8 cellular contexts compared by ENCODE assay signal in the genomic region with DNA sequence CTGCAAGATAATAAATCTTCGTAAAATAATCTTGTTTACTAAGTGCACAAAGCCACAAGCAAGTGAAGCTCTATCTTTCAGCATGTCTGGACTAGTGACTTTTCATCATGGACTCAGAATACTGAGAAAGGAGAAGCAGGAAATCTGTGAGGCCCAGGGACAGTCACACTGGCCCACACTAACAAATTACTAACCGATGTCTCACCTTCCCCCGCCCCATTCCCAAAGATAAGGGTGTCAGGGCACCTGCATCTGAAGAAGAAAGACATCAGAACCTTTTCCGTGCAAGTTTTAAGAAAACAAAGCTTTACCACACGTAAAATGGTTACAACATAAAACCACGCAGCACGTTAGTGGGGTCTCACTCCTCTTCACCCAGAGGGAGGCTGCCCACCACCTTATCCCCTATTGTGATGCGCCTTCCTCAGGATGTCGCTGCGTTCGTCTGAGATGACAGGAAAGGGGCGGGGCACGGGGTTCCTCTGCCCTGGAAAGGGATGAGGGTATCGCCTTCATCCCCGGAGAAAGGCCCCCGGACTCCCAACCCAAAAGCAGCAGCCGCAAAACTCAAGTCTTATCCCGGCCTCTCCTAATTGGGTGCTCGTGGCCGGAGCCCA. TPM values are rescaled to one million over a fixed set of nuclear protein-coding genes. Genes with fewer than 3 reads are reported as not detected.
A peak's percentile ranks its signal among the peaks of the same experiment; 100 is the strongest.
DNase-seq lines count a peak whose midpoint lies in the region; ATAC-seq, FAIRE-seq and TF ChIP-seq lines count a peak whose summit lies in the region.

No MANE protein-coding gene starts in this region.

- 0% methylated on average over 14 of the region's 20 CpGs for WGBS in HepG2 (ENCODE audit: low lambda C conversion rate)

- TF ChIP-seq POLR2A in HepG2 (IDR thresholded peaks at IDR 0.05; ENCODE audit: insufficient read depth in 1 of 2, low read depth in 2 of 2, low read length in 2 of 2), result no peak

- DNase-seq in NCI-H524 (lab: John Stamatoyannopoulos, UW), result peak; percentile 34 to 61
- no peak for DNase-seq in NCI-H524 treated with DMSO at 0.1 percent for 48 hours (lab: John Stamatoyannopoulos, UW)
- DNase-seq in NCI-H1930 (lab: John Stamatoyannopoulos, UW), result peak; percentile 65 to 71
- DNase-seq in activated CD4-positive, CD25-positive, alpha-beta regulatory T cell treated with anti-CD3 and anti-CD28 coated beads, Interleukin-2, amount 50 U/mL, for 16 hours (ENCODE audit: low read depth, low spot score), result peak; percentile 30
- DNase-seq in chondrocyte (ENCODE audit: low spot score), result no peak
- peak; percentile 31 for DNase-seq in HepG2 (ENCODE audit: low spot score)
- DNase-seq in stimulated activated CD4-positive, alpha-beta T cell treated with anti-CD3 and anti-CD28 coated beads, Interleukin-4, amount 100 ng/mL, for 4 hours, result peak; percentile 44 to 50

- H3K9me3 Mint-ChIP-seq in chondrocyte (ENCODE audit: low read depth), result no peaks in the 10 kb centered on the region

- H3K27me3 ChIP-seq in HepG2 (ENCODE audit: control insufficient read depth in 1 of 2, insufficient read depth in 2 of 2, low read length in 2 of 2), result no peaks in the 10 kb centered on the region; a peak in 1 of 5 replicates

- no peaks in the 10 kb centered on the region for H4K20me1 ChIP-seq in HepG2 (ENCODE audit: insufficient read depth, low read length)

- peak overlapping the region; percentile 86 for H3K9ac ChIP-seq in HepG2 (ENCODE audit: insufficient read depth, low read depth, low read length)

- no peak for FAIRE-seq in HepG2 (lab: Jason Lieb, UNC)

- no peaks in the 10 kb centered on the region for H3K9me3 ChIP-seq in HepG2 (ENCODE audit: low read length)

- peak overlapping the region; percentile 84 for H3K4me2 ChIP-seq in HepG2 (ENCODE audit: low read depth, low read length)

- H3K79me2 ChIP-seq in HepG2 (ENCODE audit: insufficient read depth, low read length), result peaks cover 25% of the 10 kb centered on the region

- POLR2A ChIA-PET in HepG2 (lab: Yijun Ruan, JAX), result interaction anchor here (0.6 to 2.0 kb wide), 9 partner anchors 8 to 1086 kb away, joined by 3 to 12 read pairs (median 4); no protein-coding TSS in a partner anchor

- peak overlapping the region; percentile 75 for H3K27ac ChIP-seq in HepG2 (ENCODE audit: extremely low read length, insufficient read depth, low read length)

- H3K4me1 Mint-ChIP-seq in chondrocyte (ENCODE audit: low read depth), result peaks cover 37% of the 10 kb centered on the region

- TF ChIP-seq EP300 in HepG2 (IDR thresholded peaks at IDR 0.05; ENCODE audit: low read depth in 2 of 2, low read length in 2 of 2) (no peak), HepG2 (CRISPR knock-in tag; IDR thresholded peaks at IDR 0.05; ENCODE audit: borderline replicate concordance) (no peak)

- H3K4me3 ChIP-seq in HepG2 (replicated peaks in 1 of 3; ENCODE audit: insufficient read depth in 1 of 3, low read depth in 2 of 3, low read length in 3 of 3), result peak overlapping the region; percentile 82 to 88 (median 84)

- no peak for TF ChIP-seq RAD21 in HepG2 (CRISPR knock-in tag; IDR thresholded peaks at IDR 0.05)

- in situ Hi-C loops in HepG2 (cut with HindIII; ENCODE audit: extremely low pct_ligation_motif_present, low pct_unique_long_range_greater_than_20kb), result no loop called here

- H3K27me3 Mint-ChIP-seq in chondrocyte (ENCODE audit: low read depth), result no peaks in the 10 kb centered on the region

- no peaks in the 10 kb centered on the region for H3K36me3 ChIP-seq in HepG2 (replicated peaks in 1 of 2; ENCODE audit: control insufficient read depth in 1 of 2, insufficient read depth in 2 of 2, low read length in 2 of 2)

- ATAC-seq in HG02870 (IDR thresholded peaks at IDR 0.05; ENCODE audit: unreplicated experiment), result peak; percentile 48
- peak; percentile 77 for ATAC-seq in HepG2

- no peaks in the 10 kb centered on the region for H3K36me3 Mint-ChIP-seq in chondrocyte (ENCODE audit: low read depth)

- peak overlapping the region; percentile 98 for H3K4me3 Mint-ChIP-seq in chondrocyte (ENCODE audit: unreplicated experiment)

- intact Hi-C loops in HepG2 (cut with micrococcal nuclease; ENCODE audit: unreplicated experiment), result loop anchor here (10.0 kb wide), 1 partner anchor 248 kb away; no protein-coding TSS in a partner anchor

- peaks cover 20% of the 10 kb centered on the region for H3K4me1 ChIP-seq in HepG2 (ENCODE audit: insufficient read depth, low read length)

- H2AFZ ChIP-seq in HepG2 (ENCODE audit: low read length), result no peak overlapping the region

- peak overlapping the region; percentile 99 for H3K27ac Mint-ChIP-seq in chondrocyte (ENCODE audit: unreplicated experiment)

- no TSS peak for BruUV-seq in HepG2 (replicated peaks; lab: Mats Ljungman, UMichigan)

- CTCF ChIA-PET in HepG2 (lab: Yijun Ruan, JAX; ENCODE audit: low intra/inter-chr PET ratio, low total read pairs), result no interaction called here

- TF ChIP-seq CTCF in chondrocyte (IDR thresholded peaks at IDR 0.05), result no peak
- TF ChIP-seq CTCF in HepG2 (CRISPR knock-in tag; IDR thresholded peaks at IDR 0.05), result peak; percentile 25; the same call in 1 of the 2 replicates

TF ChIP-seq in HepG2, 621 proteins besides CTCF, POLR2A, EP300 and RAD21 (continues in another document):
- TF ChIP-seq HNRNPH1 (optimal IDR thresholded peaks at IDR 0.05; ENCODE audit: low read depth, low read length) (no peak), SNAPC2 (CRISPR knock-in tag; IDR thresholded peaks at IDR 0.05) (no peak), ISL2 (CRISPR knock-in tag; IDR thresholded peaks at IDR 0.05) (no peak), TP53 (CRISPR knock-in tag; conservative IDR thresholded peaks at IDR 0.05) (no peak), NR1H2 (CRISPR knock-in tag; IDR thresholded peaks at IDR 0.05; ENCODE audit: borderline replicate concordance, low read depth) (0 out of 2 replicates have a peak, but pooled peaks have one; percentile 43), MAF1 (CRISPR knock-in tag; IDR thresholded peaks at IDR 0.05; ENCODE audit: borderline replicate concordance) (no peak), ZBTB7B (CRISPR knock-in tag; IDR thresholded peaks at IDR 0.05) (peak; percentile 7; the same call in 1 of the 2 replicates), TEAD3 (CRISPR knock-in tag; optimal IDR thresholded peaks at IDR 0.05; ENCODE audit: borderline replicate concordance) (no peak), ARNT2 (CRISPR knock-in tag; IDR thresholded peaks at IDR 0.05; ENCODE audit: low read depth) (no peak), ARID2 (CRISPR knock-in tag; IDR thresholded peaks at IDR 0.05; ENCODE audit: borderline replicate concordance) (0 out of 2 replicates have a peak, but pooled peaks have one; percentile 4), FOSL2 (CRISPR knock-in tag; IDR thresholded peaks at IDR 0.05) (peak; percentile 29; the same call in 1 of the 2 replicates)

RNA-seq across cellular contexts. Expression of a gene that starts 0.6 kb away (rescaled TPM):
- total RNA-seq in chondrocyte, result 34.2 to 37.3 TPM (median 35.4 TPM) in 3 replicates
- 26.6 and 37.0 TPM in 2 replicates for total RNA-seq in HepG2 (2016; rRNA removed; fragmentation: Illumina TruSeq; extraction: Trizol)
- total RNA-seq in HepG2 (2016; cell fraction: cytosol; rRNA removed; fragmentation: Illumina TruSeq; extraction: Trizol; ENCODE audit: low read depth), result 50.4 and 58.1 TPM in 2 replicates
- total RNA-seq in HepG2 (2016; cell fraction: insoluble cytoplasmic fraction; rRNA removed; fragmentation: Illumina TruSeq; extraction: Trizol), result 25.7 and 37.4 TPM in 2 replicates
- total RNA-seq in HepG2 (2016; cell fraction: membrane; rRNA removed; fragmentation: Illumina TruSeq; extraction: Trizol), result 31.8 and 33.6 TPM in 2 replicates
- 16.6 and 16.8 TPM in 2 replicates for total RNA-seq in HepG2 (2016; cell fraction: nucleus; rRNA removed; fragmentation: Illumina TruSeq; extraction: Trizol)
- polyA plus RNA-seq in HepG2 (2011; rRNA removed), result 9.0 and 9.8 TPM in 2 replicates
- 4.9 and 7.3 TPM in 2 replicates for polyA plus RNA-seq in HepG2 (2011; cell fraction: cytosol; rRNA removed)
- 2.9 and 4.9 TPM in 2 replicates for polyA plus RNA-seq in HepG2 (2011; cell fraction: nucleus; rRNA removed)
- 8.5 and 9.6 TPM in 2 replicates for polyA plus RNA-seq in HepG2 (2012)
- 3.1 TPM in 2 replicates for polyA plus RNA-seq in HepG2 (2016; cell fraction: cytosol; fragmentation: Illumina TruSeq; extraction: Trizol; ENCODE audit: low read depth)
- 26.9 and 29.0 TPM in 2 replicates for polyA plus RNA-seq in HepG2 (2016; cell fraction: insoluble cytoplasmic fraction; fragmentation: Illumina TruSeq; extraction: Trizol; ENCODE audit: low read depth)
- 8.0 and 8.4 TPM in 2 replicates for polyA plus RNA-seq in HepG2 (2016; cell fraction: membrane; fragmentation: Illumina TruSeq; extraction: Trizol; ENCODE audit: low read depth)
- 10.4 and 10.9 TPM in 2 replicates for polyA plus RNA-seq in HepG2 (2016; cell fraction: nucleus; fragmentation: Illumina TruSeq; extraction: Trizol; ENCODE audit: insufficient read depth, low read depth)
- 18.5 and 18.6 TPM in 2 replicates for polyA minus RNA-seq in HepG2 (2011; rRNA and poly(A)+ RNA removed; ENCODE audit: low replicate concordance)
- polyA minus RNA-seq in HepG2 (2011; cell fraction: cytosol; rRNA and poly(A)+ RNA removed), result 13.4 and 16.3 TPM in 2 replicates
- polyA minus RNA-seq in HepG2 (2011; cell fraction: nucleus; rRNA and poly(A)+ RNA removed), result 27.8 and 29.5 TPM in 2 replicates

RNA-seq across cellular contexts. Expression of a gene that starts 33.4 kb away (rescaled TPM):
- not detected in 3 replicates for total RNA-seq in chondrocyte
- total RNA-seq in HepG2 (2016; rRNA removed; fragmentation: Illumina TruSeq; extraction: Trizol), result not detected in 2 replicates
- total RNA-seq in HepG2 (2016; cell fraction: cytosol; rRNA removed; fragmentation: Illumina TruSeq; extraction: Trizol; ENCODE audit: low read depth), result not detected in 2 replicates
- not detected in 2 replicates for total RNA-seq in HepG2 (2016; cell fraction: insoluble cytoplasmic fraction; rRNA removed; fragmentation: Illumina TruSeq; extraction: Trizol)
- not detected in 2 replicates for total RNA-seq in HepG2 (2016; cell fraction: membrane; rRNA removed; fragmentation: Illumina TruSeq; extraction: Trizol)
- not detected in 2 replicates for total RNA-seq in HepG2 (2016; cell fraction: nucleus; rRNA removed; fragmentation: Illumina TruSeq; extraction: Trizol)
- not detected in 2 replicates for polyA plus RNA-seq in HepG2 (2011; rRNA removed)
- not detected in 2 replicates for polyA plus RNA-seq in HepG2 (2011; cell fraction: cytosol; rRNA removed)
- polyA plus RNA-seq in HepG2 (2011; cell fraction: nucleus; rRNA removed), result not detected in 2 replicates
- polyA plus RNA-seq in HepG2 (2012), result not detected in 2 replicates
- not detected in 2 replicates for polyA plus RNA-seq in HepG2 (2016; cell fraction: cytosol; fragmentation: Illumina TruSeq; extraction: Trizol; ENCODE audit: low read depth)
- not detected in 2 replicates for polyA plus RNA-seq in HepG2 (2016; cell fraction: insoluble cytoplasmic fraction; fragmentation: Illumina TruSeq; extraction: Trizol; ENCODE audit: low read depth)
- polyA plus RNA-seq in HepG2 (2016; cell fraction: membrane; fragmentation: Illumina TruSeq; extraction: Trizol; ENCODE audit: low read depth), result not detected in 2 replicates
- polyA plus RNA-seq in HepG2 (2016; cell fraction: nucleus; fragmentation: Illumina TruSeq; extraction: Trizol; ENCODE audit: insufficient read depth, low read depth), result not detected in 2 replicates
- polyA minus RNA-seq in HepG2 (2011; rRNA and poly(A)+ RNA removed; ENCODE audit: low replicate concordance), result not detected in 2 replicates
- polyA minus RNA-seq in HepG2 (2011; cell fraction: cytosol; rRNA and poly(A)+ RNA removed), result not detected in 2 replicates
- polyA minus RNA-seq in HepG2 (2011; cell fraction: nucleus; rRNA and poly(A)+ RNA removed), result not detected in 2 replicates

Comparison
In these comparisons a context has a peak if more than half of its experiments do, and no peak if none do; other contexts are left out.
1. DNase-seq: peak in NCI-H524 (2 of 2), NCI-H1930 (2 of 2), activated CD4-positive, CD25-positive, alpha-beta regulatory T cell treated with anti-CD3 and anti-CD28 coated beads, Interleukin-2, amount 50 U/mL, for 16 hours (single experiment), HepG2 (single experiment) and stimulated activated CD4-positive, alpha-beta T cell treated with anti-CD3 and anti-CD28 coated beads, Interleukin-4, amount 100 ng/mL, for 4 hours (2 of 2); none in NCI-H524 treated with DMSO at 0.1 percent for 48 hours (single experiment) and chondrocyte (single experiment).